In genomic region chrX:410296-410695, GRCh38 we compare ENCODE assay signal across 36 cellular contexts. TPM values are rescaled to one million over a fixed set of nuclear protein-coding genes. Genes with fewer than 3 reads are reported as not detected.
A peak's percentile ranks its signal among the peaks of the same experiment; 100 is the strongest.
DNase-seq lines count a peak whose midpoint lies in the region; ATAC-seq, FAIRE-seq and TF ChIP-seq lines count a peak whose summit lies in the region.
"Had no signal": no experiment of that assay in that cellular context is flagged by ENCODE, and none has a peak within 500 bp of the region (broad histone marks: within the 10 kb centered on the region; RNA-seq: fewer than 3 reads in every experiment).

No MANE protein-coding gene starts in this region.

- H3K9me3 Mint-ChIP-seq in CD14-positive monocyte = peaks cover 12 to 29% (median 23%) of the 10 kb centered on the region in 7 donors
- H3K9me3 Mint-ChIP-seq: CD4-positive, alpha-beta memory T cell; CD4-positive, alpha-beta T cell; CD8-positive, alpha-beta T cell had no signal

- H3K14ac ChIP-seq in H1 (ENCODE audit: insufficient read length) = no peak overlapping the region
- no peak overlapping the region for H3K14ac ChIP-seq in neuronal stem cell (ENCODE audit: low read length)

- H3K4me1 Mint-ChIP-seq in CD14-positive monocyte = no peaks in the 10 kb centered on the region
- H3K4me1 Mint-ChIP-seq: B cell; CD4-positive, CD25-positive, alpha-beta regulatory T cell; CD8-positive, alpha-beta memory T cell had no signal

- CTCF ChIA-PET in H1 (lab: Charles Lee; ENCODE audit: partially characterized antibody) = no interaction called here

- H2BK12ac ChIP-seq in H1 (ENCODE audit: low read depth, low read length) (0 out of 2 replicates have a peak overlapping the region, but pooled peaks have one; percentile 17), neuronal stem cell (ENCODE audit: low read length) (peak overlapping the region; percentile 63)

- H3K27me3 ChIP-seq in H1 (replicated peaks in 1 of 4; ENCODE audit: control insufficient read depth in 3 of 4, extremely low read depth in 1 of 4, insufficient read depth in 3 of 4, low read length in 3 of 4) = no peaks in the 10 kb centered on the region
- no peaks in the 10 kb centered on the region for H3K27me3 ChIP-seq in neuronal stem cell (ENCODE audit: control insufficient read depth in 3 of 3, insufficient read depth in 3 of 3, low read depth in 1 of 3, low read length in 3 of 3)
- H3K27me3 ChIP-seq: BE2C, BLaER1 had no signal

- peak overlapping the region in 2 of 7 donors; percentile 17 to 75 for H3K27ac Mint-ChIP-seq in CD14-positive monocyte
- H3K27ac Mint-ChIP-seq: B cell; CD4-positive, alpha-beta T cell; CD4-positive, CD25-positive, alpha-beta regulatory T cell; CD8-positive, alpha-beta T cell had no signal

- H2BK20ac ChIP-seq in H1 (ENCODE audit: low read length) = peak overlapping the region; percentile 61; the same call in 1 of the 2 replicates

- intact Hi-C loops in Right ventricle myocardium superior (cut with DNase I) (no loop called here), left ventricle myocardium superior (cut with micrococcal nuclease) (no loop called here), CD14-positive monocyte (cut with micrococcal nuclease) (no loop called here), mucosa of descending colon (cut with DNase I, micrococcal nuclease) (no loop called here)

- peak overlapping the region; percentile 28; the same call in 1 of the 2 replicates for H4K8ac ChIP-seq in H1 (ENCODE audit: extremely low read depth, insufficient read depth, low read length)
- H4K8ac ChIP-seq in neuronal stem cell (ENCODE audit: low read depth, low read length) = peak overlapping the region; percentile 43

- H3K36me3 ChIP-seq in H1 (ENCODE audit: control insufficient read depth in 2 of 4, insufficient read depth in 4 of 4, low read length in 3 of 4) = no peaks in the 10 kb centered on the region
- H3K36me3 ChIP-seq in neuronal stem cell (replicated peaks in 1 of 2; ENCODE audit: control insufficient read depth in 2 of 2, insufficient read depth in 2 of 2, low read length in 2 of 2) = no peaks in the 10 kb centered on the region
- H3K36me3 ChIP-seq in mucosa of descending colon (ENCODE audit: low read depth) = no peaks in the 10 kb centered on the region
- H3K36me3 ChIP-seq: BE2C, BLaER1 had no signal

- H3K79me1 ChIP-seq in H1 (ENCODE audit: low read depth, low read length) (no peaks in the 10 kb centered on the region), neuronal stem cell (ENCODE audit: low read depth, low read length) (no peaks in the 10 kb centered on the region)

- H3K23ac ChIP-seq in H1 (ENCODE audit: insufficient read length) (no peak overlapping the region), neuronal stem cell (ENCODE audit: low read depth, low read length, poor library complexity) (no peak overlapping the region)

- peaks cover 7% of the 10 kb centered on the region for H3K23me2 ChIP-seq in H1 (ENCODE audit: low read depth, low read length)

- peak; percentile 18 for DNase-seq in Right ventricle myocardium superior
- DNase-seq in left ventricle myocardium superior = no peak
- peak; percentile 8 for DNase-seq in CD14-positive monocyte (ENCODE audit: low spot score)
- no peak for DNase-seq in H1 (ENCODE audit: low read depth in 1 of 2, low spot score in 2 of 2)
- no peak for DNase-seq in neuronal stem cell (ENCODE audit: low spot score)
- DNase-seq in stimulated activated CD4-positive, alpha-beta T cell treated with anti-CD3 and anti-CD28 coated beads, Interleukin-12 subunit alpha, Interleukin-12 subunit beta, amount 100 ng/mL, for 4 hours = no peak
- DNase-seq in mucosa of descending colon = no peak
- DNase-seq: 8988T; ACHN; AML-193; BE2C; C1 segment of cervical spinal cord; Caco-2; Calu3; CD4-positive, alpha-beta memory T cell; CD4-positive, alpha-beta T cell; CD4-positive, CD25-positive, alpha-beta regulatory T cell; CD8-positive, alpha-beta memory T cell; CD8-positive, alpha-beta T cell; COR-L47; DMS 273 treated with DMSO at 0.1 percent for 48 hours; DMS153; DMS53; DMS79; DMS79 treated with DMSO at 0.1 percent for 48 hours; DND-41; EL had no signal

- no peak overlapping the region for H2BK120ac ChIP-seq in H1 (replicated peaks; ENCODE audit: low read depth, low read length)
- no peak overlapping the region for H2BK120ac ChIP-seq in neuronal stem cell (ENCODE audit: low read depth, low read length)

- ATAC-seq in Right ventricle myocardium superior (ENCODE audit: poor library complexity) (no peak), left ventricle myocardium superior (no peak), mucosa of descending colon (no peak), GM21576 (IDR thresholded peaks at IDR 0.05; ENCODE audit: unreplicated experiment) (no peak)
- ATAC-seq: A549; CD8-positive, alpha-beta T cell had no signal

- no peak overlapping the region for H3K4ac ChIP-seq in H1 (replicated peaks; ENCODE audit: insufficient read length, low read depth, low read length)
- H3K4ac ChIP-seq in neuronal stem cell (ENCODE audit: low read length) = no peak overlapping the region

- no peak overlapping the region for H3K56ac ChIP-seq in H1 (replicated peaks; ENCODE audit: insufficient read length, low read depth, low read length)

- peaks cover 0 to 14% of the 10 kb centered on the region in 2 experiments; a peak in 2 of 4 replicates for H3K9me3 ChIP-seq in H1 (ENCODE audit: insufficient read depth in 2 of 2, low read depth in 1 of 2, low read length in 1 of 2)
- peaks cover 0 to 5% of the 10 kb centered on the region in 2 donors for H3K9me3 ChIP-seq in neuronal stem cell (replicated peaks in 1 of 2; ENCODE audit: control insufficient read depth in 2 of 2, insufficient read depth in 1 of 2, low read depth in 1 of 2, low read length in 2 of 2)
- H3K9me3 ChIP-seq in mucosa of descending colon = no peaks in the 10 kb centered on the region
- H3K9me3 ChIP-seq: A549, BE2C, Caco-2 had no signal

- H2AK5ac ChIP-seq in H1 (ENCODE audit: low read depth, low read length) = no peak overlapping the region
- H2AK5ac ChIP-seq in neuronal stem cell (ENCODE audit: low read depth, low read length) = peak overlapping the region; percentile 70

- H3K36me3 Mint-ChIP-seq in CD14-positive monocyte = peaks cover 0 to 17% of the 10 kb centered on the region in 2 donors
- H3K36me3 Mint-ChIP-seq: CD4-positive, alpha-beta memory T cell; CD4-positive, CD25-positive, alpha-beta regulatory T cell; CD8-positive, alpha-beta T cell had no signal

- POLR2A ChIA-PET in H1 (lab: Charles Lee; ENCODE audit: partially characterized antibody) = no interaction called here

- WGBS in H1 (ENCODE audit: extremely low coverage in 1 of 2, insufficient coverage in 1 of 2, insufficient read length in 1 of 2, insufficient replicate concordance in 2 of 2, low coverage in 1 of 2, low lambda C conversion rate in 2 of 2, missing lambda C conversion rate in 1 of 2), 2 experiments = 93% methylated on average over 17 of the region's 17 CpGs; no CpG with 5 or more reads in 1 of the 2 experiments
- no CpG with 5 or more reads among the region's 17 CpGs for WGBS in neuronal stem cell (ENCODE audit: extremely low coverage in 2 of 2, insufficient read length in 2 of 2, insufficient replicate concordance in 1 of 2), 2 donors

- H3K4me3 Mint-ChIP-seq in CD14-positive monocyte = no peak overlapping the region
- H3K4me3 Mint-ChIP-seq: B cell; CD4-positive, alpha-beta memory T cell; CD4-positive, alpha-beta T cell; CD4-positive, CD25-positive, alpha-beta regulatory T cell; CD8-positive, alpha-beta memory T cell; CD8-positive, alpha-beta T cell had no signal

- TF ChIP-seq EP300 in H1 (IDR thresholded peaks at IDR 0.05; ENCODE audit: borderline replicate concordance in 1 of 2, low read depth in 2 of 2, low read length in 2 of 2) = no peak

- TF ChIP-seq POLR2A in H1 (IDR thresholded peaks at IDR 0.05; ENCODE audit: control extremely low read depth in 1 of 2, low read depth in 2 of 2, low read length in 2 of 2) = no peak

- H3K4me2 ChIP-seq in H1 (ENCODE audit: insufficient read depth in 1 of 2, low read depth in 2 of 2, low read length in 2 of 2) = no peak overlapping the region
- no peak overlapping the region for H3K4me2 ChIP-seq in neuronal stem cell (ENCODE audit: insufficient read depth, low read length, poor library complexity, severe bottlenecking)
- H3K4me2 ChIP-seq: A549; BLaER1; BLaER1 treated with 17β-estradiol and CSF1 and Interleukin-3, amounts not matched to agents 10 nM and 100 nM had no signal

- H4K20me1 ChIP-seq in H1 (replicated peaks in 1 of 2; ENCODE audit: control insufficient read depth in 1 of 2, insufficient read depth in 2 of 2, low read length in 2 of 2) = no peaks in the 10 kb centered on the region
- H4K20me1 ChIP-seq: BLaER1; BLaER1 treated with 17β-estradiol and CSF1 and Interleukin-3, amounts not matched to agents 10 nM and 100 nM had no signal

- H3K27me3 Mint-ChIP-seq in CD14-positive monocyte (ENCODE audit: low read depth in 3 of 3) = peaks cover 7 to 24% (median 19%) of the 10 kb centered on the region in 3 donors
- H3K27me3 Mint-ChIP-seq: B cell; CD4-positive, alpha-beta memory T cell; CD4-positive, alpha-beta T cell; CD4-positive, CD25-positive, alpha-beta regulatory T cell had no signal

- H3K4me1 ChIP-seq in H1 (replicated peaks in 1 of 4; ENCODE audit: control insufficient read depth in 3 of 4, insufficient read depth in 4 of 4, low read length in 3 of 4) (peaks cover 0 to 9% (median 3%) of the 10 kb centered on the region in 4 experiments; a peak in 6 of 7 replicates), neuronal stem cell (ENCODE audit: control insufficient read depth in 2 of 2, insufficient read depth in 1 of 2, low read depth in 1 of 2, low read length in 2 of 2) (peaks cover 0 to 3% of the 10 kb centered on the region in 2 donors), mucosa of descending colon (ENCODE audit: low read depth) (no peaks in the 10 kb centered on the region)
- H3K4me1 ChIP-seq: A549, BE2C, Caco-2 had no signal

- H2AFZ ChIP-seq in H1 (ENCODE audit: low read length) (no peak overlapping the region), neuronal stem cell (ENCODE audit: low read length) (no peak overlapping the region)

- H3K9ac ChIP-seq in H1 (replicated peaks in 1 of 4; ENCODE audit: extremely low read depth in 1 of 4, low read depth in 3 of 4, low read length in 3 of 4) = no peak overlapping the region
- H3K9ac ChIP-seq in neuronal stem cell (ENCODE audit: low read depth, low read length, poor library complexity) = no peak overlapping the region
- H3K9ac ChIP-seq: BLaER1; BLaER1 treated with 17β-estradiol and CSF1 and Interleukin-3, amounts not matched to agents 10 nM and 100 nM had no signal

- H3K27ac ChIP-seq in H1 (ENCODE audit: low read depth, low read length) (no peak overlapping the region), neuronal stem cell (replicated peaks; ENCODE audit: low read length) (no peak overlapping the region)
- H3K27ac ChIP-seq: 22Rv1; A549; BLaER1; BLaER1 treated with 17β-estradiol and CSF1 and Interleukin-3, amounts not matched to agents 10 nM and 100 nM; C4-2B had no signal

- H4K5ac ChIP-seq in H1 (ENCODE audit: insufficient read length, low read depth, low read length) = no peak overlapping the region

- H3K18ac ChIP-seq in H1 (ENCODE audit: extremely low read depth, low read length) (peak overlapping the region; percentile 19; the same call in 1 of the 2 replicates), neuronal stem cell (ENCODE audit: low read length) (no peak overlapping the region)

- no peak for TF ChIP-seq CTCF in CD14-positive monocyte (IDR thresholded peaks at IDR 0.05)
- TF ChIP-seq CTCF in H1 (IDR thresholded peaks at IDR 0.05; ENCODE audit: control extremely low read depth in 1 of 3, insufficient read depth in 1 of 3, low read depth in 1 of 3, low read length in 3 of 3) = no peak
- TF ChIP-seq CTCF in mucosa of descending colon (IDR thresholded peaks at IDR 0.05) = no peak

- FAIRE-seq in H1 (lab: Jason Lieb, UNC) = no peak
- FAIRE-seq: A204.1, A549, D721Med had no signal

- H4K91ac ChIP-seq in H1 (replicated peaks; ENCODE audit: insufficient read length, low read length) (no peak overlapping the region), neuronal stem cell (ENCODE audit: low read depth, low read length, poor library complexity) (no peak overlapping the region)

- no peak for TF ChIP-seq RAD21 in H1 (IDR thresholded peaks at IDR 0.05 in 1 of 2, conservative IDR thresholded peaks at IDR 0.05 in 1 of 2; ENCODE audit: low read depth in 2 of 2, low read length in 2 of 2)

- H3K4me3 ChIP-seq in H1 (ENCODE audit: extremely low read depth in 1 of 4, insufficient read depth in 2 of 4, low read depth in 3 of 4, low read length in 4 of 4) = no peak overlapping the region
- H3K4me3 ChIP-seq in neuronal stem cell (ENCODE audit: low read length in 2 of 2) = no peak overlapping the region
- no peak overlapping the region for H3K4me3 ChIP-seq in mucosa of descending colon
- H3K4me3 ChIP-seq: A549; BLaER1; BLaER1 treated with 17β-estradiol and CSF1 and Interleukin-3, amounts not matched to agents 10 nM and 100 nM had no signal

- no peaks in the 10 kb centered on the region for H3K79me2 ChIP-seq in H1 (ENCODE audit: control insufficient read depth in 1 of 2, insufficient read depth in 2 of 2, low read length in 2 of 2)

- H2BK15ac ChIP-seq in H1 (ENCODE audit: low read length) = no peak overlapping the region
- peak overlapping the region; percentile 67 for H2BK15ac ChIP-seq in neuronal stem cell (ENCODE audit: low read length)

- H2BK5ac ChIP-seq in H1 (ENCODE audit: low read depth, low read length) = no peak overlapping the region
- peak overlapping the region; percentile 13 for H2BK5ac ChIP-seq in neuronal stem cell (ENCODE audit: low read length)

RNA-seq across cellular contexts. Expression of gene PPP2R3B, which starts 23.6 kb away (rescaled TPM):
- 154 TPM for total RNA-seq in Right ventricle myocardium superior
- total RNA-seq in left ventricle myocardium superior = 194 TPM
- polyA plus RNA-seq in CD14-positive monocyte = 1 to 10 TPM; 2.1 to 2.3 TPM
- total RNA-seq in H1 (2021; fragmentation: NEBNext Ultra II Directional; extraction: Animal tissue kit (Norgen Biotek cat#: 25700)) = 84.3 and 86.7 TPM in 2 replicates
- 47.6 and 80.1 TPM in 2 replicates for polyA plus RNA-seq in H1 (2011; rRNA removed)
- 74.0 TPM for polyA plus RNA-seq in H1 (2011; cell fraction: cytosol; rRNA removed)
- polyA plus RNA-seq in H1 (2011; cell fraction: nucleus; rRNA removed) = 265 TPM
- polyA plus RNA-seq in H1 (2012, experiment 1 of 2) = 46.6 to 79.9 TPM (median 73.3 TPM) in 4 replicates
- 48.0 TPM for polyA plus RNA-seq in H1 (2012, experiment 2 of 2)
- 41.6 TPM for polyA plus RNA-seq in H1 (2013, experiment 1 of 2)
- polyA plus RNA-seq in H1 (2013, experiment 2 of 2) = 37.4 TPM
- 39.1 and 49.9 TPM in 2 replicates for polyA minus RNA-seq in H1 (2011; rRNA and poly(A)+ RNA removed)
- polyA minus RNA-seq in H1 (2011; cell fraction: cytosol; rRNA and poly(A)+ RNA removed) = 56.4 TPM
- polyA minus RNA-seq in H1 (2011; cell fraction: nucleus; rRNA and poly(A)+ RNA removed) = 122 TPM
- 57.0 TPM for polyA plus RNA-seq in neuronal stem cell (2013, experiment 1 of 2)
- polyA plus RNA-seq in neuronal stem cell (2013, experiment 2 of 2) = 53.8 TPM
- total RNA-seq in mucosa of descending colon = 10 to 100 TPM in 2 of 3 donors, 1 to 10 TPM in 1; 9.2 to 11.6 (median 11.2) TPM

Comparison
In these comparisons a context has a peak if more than half of its experiments do, and no peak if none do; other contexts are left out.
1. DNase-seq: peak in Right ventricle myocardium superior (single experiment) and CD14-positive monocyte (single experiment); none in left ventricle myocardium superior (single experiment), H1 (0 of 2), neuronal stem cell (single experiment), stimulated activated CD4-positive, alpha-beta T cell treated with anti-CD3 and anti-CD28 coated beads, Interleukin-12 subunit alpha, Interleukin-12 subunit beta, amount 100 ng/mL, for 4 hours (single experiment) and mucosa of descending colon (0 of 3).